In genomic region chr3:84738101-84738500, GRCh38 we compare ENCODE assay signal across 16 cellular contexts.
DNase-seq lines count a peak whose midpoint lies in the region; ATAC-seq lines count a peak whose summit lies in the region.
"Had no signal": no experiment of that assay in that cellular context is flagged by ENCODE, and none has a peak within 500 bp of the region (broad histone marks: within the 10 kb centered on the region; RNA-seq: fewer than 3 reads in every experiment).

No MANE protein-coding gene starts in this region.

- no peaks in the 10 kb centered on the region for H3K4me1 Mint-ChIP-seq in T-cell

- CTCF ChIA-PET in T-cell (lab: Charles Lee) = no interaction called here

- POLR2A ChIA-PET in T-cell (lab: Charles Lee) = no interaction called here

- DNase-seq in Ammon's horn (ENCODE audit: low spot score) (peak; percentile 9), COR-L47 (lab: John Stamatoyannopoulos, UW) (peak; percentile 3), NCI-H524 treated with DMSO at 0.1 percent for 48 hours (lab: John Stamatoyannopoulos, UW) (peak; percentile 50), cerebellum (ENCODE audit: low spot score) (peak; percentile 10), KBM-7 (no peak), OCI-M2 (lab: John Stamatoyannopoulos, UW; ENCODE audit: unreplicated experiment) (no peak), T-cell (no peak)
- no peak for DNase-seq in stimulated activated naive CD8-positive, alpha-beta T cell treated with anti-CD3 and anti-CD28 coated beads, Interleukin-15, Interleukin-2, amounts not matched to agents 100 U/mL and 50 U/mL, for 24 hours
- DNase-seq: ACHN; AML-193; Calu3; CD4-positive, alpha-beta T cell; DMS79; HCEC 1CT; NCI-H526; T-helper 9 cell had no signal

- ATAC-seq in stimulated activated naive CD8-positive, alpha-beta T cell treated with anti-CD3 and anti-CD28 coated beads, Interleukin-15, Interleukin-2, amounts not matched to agents 100 U/mL and 50 U/mL, for 24 hours = no peak
- ATAC-seq in T-cell (replicated peaks in 1 of 4) = no peak

- H3K4me3 Mint-ChIP-seq in T-cell = no peak overlapping the region
- H3K4me3 Mint-ChIP-seq: CD4-positive, alpha-beta T cell had no signal

- no peaks in the 10 kb centered on the region for H3K27me3 Mint-ChIP-seq in T-cell
- H3K27me3 Mint-ChIP-seq: CD4-positive, alpha-beta T cell had no signal

- H3K27ac Mint-ChIP-seq in T-cell = no peak overlapping the region
- H3K27ac Mint-ChIP-seq: CD4-positive, alpha-beta T cell had no signal

- no peaks in the 10 kb centered on the region for H3K36me3 Mint-ChIP-seq in T-cell

- in situ Hi-C loops in KBM-7 (cut with MboI; ENCODE audit: low pct_unique_long_range_greater_than_20kb, low sequenced_read_pairs) = no loop called here

- H3K9me3 Mint-ChIP-seq in T-cell = peaks cover 6 to 16% (median 8%) of the 10 kb centered on the region in 3 donors

Comparison
In these comparisons a context has a peak if more than half of its experiments do, and no peak if none do; other contexts are left out.
1. DNase-seq: peak in Ammon's horn (single experiment), COR-L47 (single experiment), NCI-H524 treated with DMSO at 0.1 percent for 48 hours (single experiment) and cerebellum (single experiment); none in KBM-7 (single experiment), stimulated activated naive CD8-positive, alpha-beta T cell treated with anti-CD3 and anti-CD28 coated beads, Interleukin-15, Interleukin-2, amounts not matched to agents 100 U/mL and 50 U/mL, for 24 hours (single experiment), OCI-M2 (single experiment) and T-cell (0 of 34).